19 cellular contexts compared by ENCODE assay signal in genomic region chr5:61784337-61784736, GRCh38.
"Had no signal": no experiment of that assay in that cellular context is flagged by ENCODE, and none has a peak within 500 bp of the region (broad histone marks: within the 10 kb centered on the region; RNA-seq: fewer than 3 reads in every experiment).

No MANE protein-coding gene starts in this region.

- H3K27ac Mint-ChIP-seq: activated CD4-positive, alpha-beta memory T cell treated with anti-CD3 and anti-CD28 coated beads for 36 hours; activated CD4-positive, alpha-beta T cell treated with anti-CD3 and anti-CD28 coated beads for 36 hours; activated CD8-positive, alpha-beta memory T cell treated with anti-CD3 and anti-CD28 coated beads, Interleukin-2, amount 10 ng/mL, durations not matched to agents 7 days and 5 days; activated naive CD4-positive, alpha-beta T cell treated with anti-CD3 and anti-CD28 coated beads, Interleukin-2, amount 10 ng/mL, durations not matched to agents 7 days and 5 days; activated T-helper 2 cell treated with anti-CD3 and anti-CD28 coated beads, Interferon-gamma antibody, Interleukin-2, Interleukin-4, amounts not matched to agents 10 μg/mL and 5 μg/mL and 100 μg/mL, durations not matched to agents 14 hours and 24 hours and 36 hours; nephron; stimulated activated effector memory CD8-positive, alpha-beta T cell treated with anti-CD3 and anti-CD28 coated beads, Interleukin-12 subunit alpha, Interleukin-12 subunit beta, amount 100 ng/mL, for 72 hours had no signal

- ATAC-seq: activated CD4-positive, alpha-beta T cell treated with anti-CD3 and anti-CD28 coated beads for 36 hours; activated CD8-positive, alpha-beta memory T cell treated with anti-CD3 and anti-CD28 coated beads, Interleukin-2, amount 10 ng/mL, durations not matched to agents 7 days and 5 days; esophagus mucosa; foreskin keratinocyte; stimulated activated effector memory CD8-positive, alpha-beta T cell treated with anti-CD3 and anti-CD28 coated beads, Interleukin-12 subunit alpha, Interleukin-12 subunit beta, amount 100 ng/mL, for 72 hours had no signal

- DNase-seq: activated CD4-positive, alpha-beta memory T cell treated with anti-CD3 and anti-CD28 coated beads for 36 hours; activated CD4-positive, alpha-beta T cell treated with anti-CD3 and anti-CD28 coated beads for 36 hours; activated CD8-positive, alpha-beta memory T cell treated with anti-CD3 and anti-CD28 coated beads, Interleukin-2, amount 10 ng/mL, durations not matched to agents 7 days and 5 days; activated naive CD4-positive, alpha-beta T cell treated with anti-CD3 and anti-CD28 coated beads, Interleukin-2, amount 10 ng/mL, durations not matched to agents 7 days and 5 days; activated T-cell treated with anti-CD3 and anti-CD28 coated beads, Interleukin-2, amount 50 U/mL, for 1 hour; colonic mucosa; foreskin keratinocyte; kidney glomerular epithelial cell; nucleus accumbens; posterior cingulate gyrus; retina; stimulated activated CD4-positive, alpha-beta T cell treated with anti-CD3 and anti-CD28 coated beads, Interleukin-12 subunit alpha, Interleukin-12 subunit beta, amount 100 ng/mL, for 4 hours; stimulated activated CD4-positive, alpha-beta T cell treated with anti-CD3 and anti-CD28 coated beads, Interleukin-2, amount 100 ng/mL, for 24 hours had no signal

- H3K36me3 ChIP-seq: ascending aorta, cardiac muscle cell, colonic mucosa had no signal

- H3K4me1 Mint-ChIP-seq: activated CD4-positive, alpha-beta T cell treated with anti-CD3 and anti-CD28 coated beads for 36 hours; activated CD8-positive, alpha-beta memory T cell treated with anti-CD3 and anti-CD28 coated beads, Interleukin-2, amount 10 ng/mL, durations not matched to agents 7 days and 5 days; activated naive CD4-positive, alpha-beta T cell treated with anti-CD3 and anti-CD28 coated beads, Interleukin-2, amount 10 ng/mL, durations not matched to agents 7 days and 5 days; stimulated activated effector memory CD8-positive, alpha-beta T cell treated with anti-CD3 and anti-CD28 coated beads, Interleukin-12 subunit alpha, Interleukin-12 subunit beta, amount 100 ng/mL, for 72 hours had no signal

- H3K4me3 Mint-ChIP-seq: activated CD4-positive, alpha-beta memory T cell treated with anti-CD3 and anti-CD28 coated beads for 36 hours; activated CD4-positive, alpha-beta T cell treated with anti-CD3 and anti-CD28 coated beads for 36 hours; activated CD8-positive, alpha-beta memory T cell treated with anti-CD3 and anti-CD28 coated beads, Interleukin-2, amount 10 ng/mL, durations not matched to agents 7 days and 5 days; activated naive CD4-positive, alpha-beta T cell treated with anti-CD3 and anti-CD28 coated beads, Interleukin-2, amount 10 ng/mL, durations not matched to agents 7 days and 5 days; nephron; stimulated activated effector memory CD8-positive, alpha-beta T cell treated with anti-CD3 and anti-CD28 coated beads, Interleukin-12 subunit alpha, Interleukin-12 subunit beta, amount 100 ng/mL, for 72 hours had no signal

- H3K4me1 ChIP-seq: ascending aorta, colonic mucosa, foreskin keratinocyte had no signal

- H3K9me3 ChIP-seq: ascending aorta, colonic mucosa had no signal

- H3K27me3 Mint-ChIP-seq: activated CD4-positive, alpha-beta memory T cell treated with anti-CD3 and anti-CD28 coated beads for 36 hours; activated CD8-positive, alpha-beta memory T cell treated with anti-CD3 and anti-CD28 coated beads, Interleukin-2, amount 10 ng/mL, durations not matched to agents 7 days and 5 days; activated naive CD4-positive, alpha-beta T cell treated with anti-CD3 and anti-CD28 coated beads, Interleukin-2, amount 10 ng/mL, durations not matched to agents 7 days and 5 days had no signal

- H3K27me3 ChIP-seq: ascending aorta, cardiac muscle cell, colonic mucosa had no signal

- H3K27ac ChIP-seq: ascending aorta, cardiac muscle cell, colonic mucosa, foreskin keratinocyte had no signal

- H3K36me3 Mint-ChIP-seq: activated CD4-positive, alpha-beta memory T cell treated with anti-CD3 and anti-CD28 coated beads for 36 hours; activated CD8-positive, alpha-beta memory T cell treated with anti-CD3 and anti-CD28 coated beads, Interleukin-2, amount 10 ng/mL, durations not matched to agents 7 days and 5 days; activated naive CD4-positive, alpha-beta T cell treated with anti-CD3 and anti-CD28 coated beads, Interleukin-2, amount 10 ng/mL, durations not matched to agents 7 days and 5 days; stimulated activated effector memory CD8-positive, alpha-beta T cell treated with anti-CD3 and anti-CD28 coated beads, Interleukin-12 subunit alpha, Interleukin-12 subunit beta, amount 100 ng/mL, for 72 hours had no signal

- H3K9me3 Mint-ChIP-seq: activated CD4-positive, alpha-beta memory T cell treated with anti-CD3 and anti-CD28 coated beads for 36 hours; activated naive CD4-positive, alpha-beta T cell treated with anti-CD3 and anti-CD28 coated beads, Interleukin-2, amount 10 ng/mL, durations not matched to agents 7 days and 5 days; activated T-helper 2 cell treated with anti-CD3 and anti-CD28 coated beads, Interferon-gamma antibody, Interleukin-2, Interleukin-4, amounts not matched to agents 10 μg/mL and 5 μg/mL and 100 μg/mL, durations not matched to agents 14 hours and 24 hours and 36 hours; nephron had no signal

- H3K4me3 ChIP-seq: ascending aorta, cardiac muscle cell, colonic mucosa had no signal
